In the genomic region with DNA sequence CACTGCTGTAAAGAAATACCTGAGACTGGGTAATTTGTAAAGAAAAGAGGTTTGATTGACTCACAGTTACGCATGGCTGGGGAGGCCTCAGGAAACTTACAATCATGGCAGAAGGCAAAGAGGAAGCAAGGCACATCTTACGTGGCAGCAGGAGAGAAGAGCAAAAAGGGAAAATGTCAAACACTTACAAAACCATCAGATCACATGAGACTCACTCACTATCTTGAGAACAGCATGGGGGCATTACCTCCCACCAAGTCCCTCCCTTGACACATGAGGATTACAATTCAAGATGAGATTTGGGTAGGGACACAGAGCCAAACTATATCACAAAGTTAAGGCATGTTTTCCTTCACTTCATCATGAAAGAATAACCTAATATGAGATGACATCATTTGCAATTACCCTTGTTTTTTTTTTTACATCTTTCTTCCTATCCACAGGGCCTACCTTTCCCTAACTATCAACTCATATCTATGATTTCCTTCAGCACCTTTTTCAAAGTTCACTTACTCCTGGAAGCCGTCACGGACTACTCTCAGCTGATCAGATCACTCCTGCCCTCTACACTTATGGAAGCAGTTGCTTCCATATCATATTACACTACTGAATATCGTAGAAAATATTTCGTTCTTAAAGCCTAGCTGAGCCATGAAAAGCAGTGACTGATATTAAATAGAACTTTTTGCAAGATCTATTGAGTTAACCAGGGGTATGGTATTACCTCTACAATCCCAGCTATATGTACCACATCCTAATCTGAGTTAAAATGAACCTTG, we compare ENCODE assay signal across 12 cellular contexts. TPM values are rescaled to one million over a fixed set of nuclear protein-coding genes. Genes with fewer than 3 reads are reported as not detected.
DNase-seq lines count a peak whose midpoint lies in the region; ATAC-seq, FAIRE-seq and TF ChIP-seq lines count a peak whose summit lies in the region.
"Had no signal": no experiment of that assay in that cellular context is flagged by ENCODE, and none has a peak within 500 bp of the region (broad histone marks: within the 10 kb centered on the region; RNA-seq: fewer than 3 reads in every experiment).

No MANE protein-coding gene starts in this region.

- no peaks in the 10 kb centered on the region for H3K9me3 Mint-ChIP-seq in nephron progenitor cell
- H3K9me3 Mint-ChIP-seq: activated CD4-positive, alpha-beta T cell treated with anti-CD3 and anti-CD28 coated beads, Interleukin-2, amount 10 ng/mL, durations not matched to agents 7 days and 5 days; activated naive CD8-positive, alpha-beta T cell treated with anti-CD3 and anti-CD28 coated beads, Interleukin-2, amount 10 ng/mL, durations not matched to agents 7 days and 5 days had no signal

- H3K9ac ChIP-seq in HepG2 (ENCODE audit: insufficient read depth, low read depth, low read length) = no peak overlapping the region

- no peak overlapping the region for H3K4me2 ChIP-seq in HepG2 (ENCODE audit: low read depth, low read length)

- no peak overlapping the region for H3K4me3 ChIP-seq in HepG2 (replicated peaks in 1 of 3; ENCODE audit: insufficient read depth in 1 of 3, low read depth in 2 of 3, low read length in 3 of 3)
- no peak overlapping the region for H3K4me3 ChIP-seq in right lobe of liver
- no peak overlapping the region for H3K4me3 ChIP-seq in uterus
- H3K4me3 ChIP-seq: breast epithelium, gastrocnemius medialis, HAP-1 had no signal

- no peak overlapping the region for H3K4me3 Mint-ChIP-seq in nephron progenitor cell
- H3K4me3 Mint-ChIP-seq: activated CD4-positive, alpha-beta T cell treated with anti-CD3 and anti-CD28 coated beads, Interleukin-2, amount 10 ng/mL, durations not matched to agents 7 days and 5 days; activated naive CD8-positive, alpha-beta T cell treated with anti-CD3 and anti-CD28 coated beads, Interleukin-2, amount 10 ng/mL, durations not matched to agents 7 days and 5 days had no signal

- H3K27ac Mint-ChIP-seq in nephron progenitor cell = no peak overlapping the region
- H3K27ac Mint-ChIP-seq: activated CD4-positive, alpha-beta T cell treated with anti-CD3 and anti-CD28 coated beads, Interleukin-2, amount 10 ng/mL, durations not matched to agents 7 days and 5 days; activated naive CD8-positive, alpha-beta T cell treated with anti-CD3 and anti-CD28 coated beads, Interleukin-2, amount 10 ng/mL, durations not matched to agents 7 days and 5 days had no signal

- TF ChIP-seq CTCF in HepG2 (CRISPR knock-in tag; IDR thresholded peaks at IDR 0.05) = no peak
- TF ChIP-seq CTCF in right lobe of liver (IDR thresholded peaks at IDR 0.05) = no peak
- no peak for TF ChIP-seq CTCF in uterus (IDR thresholded peaks at IDR 0.05)
- TF ChIP-seq CTCF in nephron progenitor cell (IDR thresholded peaks at IDR 0.05) = no peak

- H3K4me1 Mint-ChIP-seq in nephron progenitor cell = no peaks in the 10 kb centered on the region

- no TSS peak for BruUV-seq in HepG2 (replicated peaks; lab: Mats Ljungman, UMichigan)

- H2AFZ ChIP-seq in HepG2 (ENCODE audit: low read length) = no peak overlapping the region

- DNase-seq in HepG2 (ENCODE audit: low spot score) (no peak), right lobe of liver (no peak), MV-4-11 (lab: John Stamatoyannopoulos, UW) (peak; percentile 40), fibroblast of peridontal ligament (ENCODE audit: extremely low read depth) (peak; percentile 35), uterus (no peak), nephron progenitor cell (no peak)
- DNase-seq: activated CD4-positive, alpha-beta T cell treated with anti-CD3 and anti-CD28 coated beads, Interleukin-2, amount 10 ng/mL, durations not matched to agents 7 days and 5 days; activated naive CD8-positive, alpha-beta T cell treated with anti-CD3 and anti-CD28 coated beads, Interleukin-2, amount 10 ng/mL, durations not matched to agents 7 days and 5 days; gastrocnemius medialis had no signal

- no peaks in the 10 kb centered on the region for H3K36me3 ChIP-seq in HepG2 (replicated peaks in 1 of 2; ENCODE audit: control insufficient read depth in 1 of 2, insufficient read depth in 2 of 2, low read length in 2 of 2)
- H3K36me3 ChIP-seq in right lobe of liver = no peaks in the 10 kb centered on the region
- H3K36me3 ChIP-seq in uterus = no peaks in the 10 kb centered on the region
- H3K36me3 ChIP-seq: breast epithelium, gastrocnemius medialis, HAP-1 had no signal

- H4K20me1 ChIP-seq in HepG2 (ENCODE audit: insufficient read depth, low read length) = no peaks in the 10 kb centered on the region

- ATAC-seq in HepG2 (no peak), right lobe of liver (no peak), GM19452 (IDR thresholded peaks at IDR 0.05; ENCODE audit: unreplicated experiment) (no peak)

- POLR2A ChIA-PET in HepG2 (lab: Yijun Ruan, JAX) = interaction anchor here (1.1 kb wide), 2 partner anchors 211 to 280 kb away, joined by 3 to 5 read pairs; partner anchors contain the start of genes GABPB1 and USP8

- FAIRE-seq in HepG2 (lab: Jason Lieb, UNC) = no peak

- H3K36me3 Mint-ChIP-seq in nephron progenitor cell (ENCODE audit: low read depth) = no peaks in the 10 kb centered on the region

- H3K27me3 Mint-ChIP-seq in nephron progenitor cell (ENCODE audit: low read depth, poor library complexity) = peaks cover 4% of the 10 kb centered on the region
- H3K27me3 Mint-ChIP-seq: activated CD4-positive, alpha-beta T cell treated with anti-CD3 and anti-CD28 coated beads, Interleukin-2, amount 10 ng/mL, durations not matched to agents 7 days and 5 days; activated naive CD8-positive, alpha-beta T cell treated with anti-CD3 and anti-CD28 coated beads, Interleukin-2, amount 10 ng/mL, durations not matched to agents 7 days and 5 days had no signal

- no peaks in the 10 kb centered on the region for H3K27me3 ChIP-seq in HepG2 (ENCODE audit: control insufficient read depth in 1 of 2, insufficient read depth in 2 of 2, low read length in 2 of 2)
- H3K27me3 ChIP-seq in right lobe of liver = no peaks in the 10 kb centered on the region
- H3K27me3 ChIP-seq in uterus = no peaks in the 10 kb centered on the region
- H3K27me3 ChIP-seq: breast epithelium, gastrocnemius medialis had no signal

- no peaks in the 10 kb centered on the region for H3K9me3 ChIP-seq in HepG2 (ENCODE audit: low read length)
- H3K9me3 ChIP-seq in right lobe of liver = no peaks in the 10 kb centered on the region
- no peaks in the 10 kb centered on the region for H3K9me3 ChIP-seq in uterus
- H3K9me3 ChIP-seq: breast epithelium, gastrocnemius medialis, HAP-1 had no signal

- TF ChIP-seq RAD21 in HepG2 (CRISPR knock-in tag; IDR thresholded peaks at IDR 0.05) = no peak

- H3K4me1 ChIP-seq in HepG2 (ENCODE audit: insufficient read depth, low read length) = peaks cover 16% of the 10 kb centered on the region
- H3K4me1 ChIP-seq in right lobe of liver = peaks cover 0 to 15% (median 3%) of the 10 kb centered on the region in 4 donors
- peaks cover 0 to 4% of the 10 kb centered on the region in 2 donors for H3K4me1 ChIP-seq in uterus
- H3K4me1 ChIP-seq: breast epithelium, gastrocnemius medialis had no signal

- no peaks in the 10 kb centered on the region for H3K79me2 ChIP-seq in HepG2 (ENCODE audit: insufficient read depth, low read length)

- H3K27ac ChIP-seq in HepG2 (ENCODE audit: extremely low read length, insufficient read depth, low read length) = no peak overlapping the region
- no peak overlapping the region for H3K27ac ChIP-seq in right lobe of liver
- H3K27ac ChIP-seq in uterus = peak overlapping the region; percentile 26 to 31
- H3K27ac ChIP-seq: breast epithelium, gastrocnemius medialis had no signal

- in situ Hi-C loops in HepG2 (cut with HindIII; ENCODE audit: extremely low pct_ligation_motif_present, low pct_unique_long_range_greater_than_20kb) = loop anchor here (5.0 to 10.0 kb wide), 2 partner anchors 173 to 1280 kb away; no protein-coding TSS in a partner anchor

- no peak for TF ChIP-seq EP300 in HepG2 (IDR thresholded peaks at IDR 0.05; ENCODE audit: low read depth in 2 of 2, low read length in 2 of 2)
- TF ChIP-seq EP300 in HepG2 (CRISPR knock-in tag; IDR thresholded peaks at IDR 0.05; ENCODE audit: borderline replicate concordance) = no peak

- intact Hi-C loops in HepG2 (cut with micrococcal nuclease; ENCODE audit: unreplicated experiment) = loop anchor here (5.0 kb wide), 3 partner anchors 142 to 1282 kb away; no protein-coding TSS in a partner anchor
- intact Hi-C loops in right lobe of liver (cut with DNase I) = no loop called here
- intact Hi-C loops in uterus (cut with DNase I; ENCODE audit: low total_unique reads) = loop anchor here (5.0 kb wide), 1 partner anchor 912 kb away; no protein-coding TSS in a partner anchor

- no peak for TF ChIP-seq POLR2A in HepG2 (IDR thresholded peaks at IDR 0.05; ENCODE audit: insufficient read depth in 1 of 2, low read depth in 2 of 2, low read length in 2 of 2)
- TF ChIP-seq POLR2A in right lobe of liver (IDR thresholded peaks at IDR 0.05) = no peak
- no peak for TF ChIP-seq POLR2A in uterus (IDR thresholded peaks at IDR 0.05)

- 72% methylated on average over 6 of the region's 6 CpGs for WGBS in HepG2 (ENCODE audit: low lambda C conversion rate)
- WGBS in right lobe of liver (ENCODE audit: insufficient coverage, low coverage, low lambda C conversion rate, missing lambda C conversion rate) = 64% methylated on average over 6 of the region's 6 CpGs

- CTCF ChIA-PET in HepG2 (lab: Yijun Ruan, JAX; ENCODE audit: low intra/inter-chr PET ratio, low total read pairs) = interaction anchor here (1.3 to 1.9 kb wide), 2 partner anchors 268 to 1283 kb away, joined by 4 to 6 read pairs; no protein-coding TSS in a partner anchor

RNA-seq across cellular contexts. Expression of gene ATP8B4, which starts 25.5 kb away (rescaled TPM):
- total RNA-seq in HepG2 (2016; rRNA removed; fragmentation: Illumina TruSeq; extraction: Trizol) = 0.18 and 0.69 TPM in 2 replicates
- total RNA-seq in HepG2 (2016; cell fraction: cytosol; rRNA removed; fragmentation: Illumina TruSeq; extraction: Trizol; ENCODE audit: low read depth) = 0.44 and 0.81 TPM in 2 replicates
- total RNA-seq in HepG2 (2016; cell fraction: insoluble cytoplasmic fraction; rRNA removed; fragmentation: Illumina TruSeq; extraction: Trizol) = 0.34 and 1.0 TPM in 2 replicates
- 0.28 and 0.45 TPM in 2 replicates for total RNA-seq in HepG2 (2016; cell fraction: membrane; rRNA removed; fragmentation: Illumina TruSeq; extraction: Trizol)
- 1.9 and 2.8 TPM in 2 replicates for total RNA-seq in HepG2 (2016; cell fraction: nucleus; rRNA removed; fragmentation: Illumina TruSeq; extraction: Trizol)
- polyA plus RNA-seq in HepG2 (2011; rRNA removed) = 0.24 and 0.42 TPM in 2 replicates
- 0.04 and 0.07 TPM in 2 replicates for polyA plus RNA-seq in HepG2 (2011; cell fraction: cytosol; rRNA removed)
- polyA plus RNA-seq in HepG2 (2011; cell fraction: nucleus; rRNA removed) = 0.61 and 0.71 TPM in 2 replicates
- 0.47 and 0.58 TPM in 2 replicates for polyA plus RNA-seq in HepG2 (2012)
- 0.08 and 0.16 TPM in 2 replicates for polyA plus RNA-seq in HepG2 (2016; cell fraction: cytosol; fragmentation: Illumina TruSeq; extraction: Trizol; ENCODE audit: low read depth)
- 0.27 and 0.29 TPM in 2 replicates for polyA plus RNA-seq in HepG2 (2016; cell fraction: insoluble cytoplasmic fraction; fragmentation: Illumina TruSeq; extraction: Trizol; ENCODE audit: low read depth)
- 0.10 and 0.19 TPM in 2 replicates for polyA plus RNA-seq in HepG2 (2016; cell fraction: membrane; fragmentation: Illumina TruSeq; extraction: Trizol; ENCODE audit: low read depth)
- 1.00 and 1.2 TPM in 2 replicates for polyA plus RNA-seq in HepG2 (2016; cell fraction: nucleus; fragmentation: Illumina TruSeq; extraction: Trizol; ENCODE audit: insufficient read depth, low read depth)
- 0.36 and 21.5 TPM in 2 replicates for polyA minus RNA-seq in HepG2 (2011; rRNA and poly(A)+ RNA removed; ENCODE audit: low replicate concordance)
- polyA minus RNA-seq in HepG2 (2011; cell fraction: cytosol; rRNA and poly(A)+ RNA removed) = 0.79 TPM in 1 of 2 replicates, not detected in the other
- 2.0 and 2.4 TPM in 2 replicates for polyA minus RNA-seq in HepG2 (2011; cell fraction: nucleus; rRNA and poly(A)+ RNA removed)
- total RNA-seq in right lobe of liver = 10 to 100 TPM in 1 of 6 experiments, 1 to 10 TPM in 5; 4.5 to 10.1 (median 6.7) TPM
- total RNA-seq in uterus = 100 to 1,000 TPM in 2 of 4 donors, 10 to 100 TPM in 2; 34.9 to 124 (median 78.8) TPM

RNA-seq across cellular contexts. Expression of gene SLC27A2, which starts 37.5 kb away (rescaled TPM):
- total RNA-seq in HepG2 (2016; rRNA removed; fragmentation: Illumina TruSeq; extraction: Trizol) (12.3 and 23.4 TPM in 2 replicates), right lobe of liver (100 to 1,000 TPM in 5 of 6 experiments, 10 to 100 TPM in 1; 76.8 to 366 (median 172) TPM), uterus (1 to 10 TPM in 1 of 4 donors, under 1 TPM in 1, not detected in 2; 0.27 to 1.7 TPM)
- total RNA-seq in HepG2 (2016; cell fraction: cytosol; rRNA removed; fragmentation: Illumina TruSeq; extraction: Trizol; ENCODE audit: low read depth) = 3.2 TPM in 2 replicates
- total RNA-seq in HepG2 (2016; cell fraction: insoluble cytoplasmic fraction; rRNA removed; fragmentation: Illumina TruSeq; extraction: Trizol) = 12.5 and 24.4 TPM in 2 replicates
- 5.0 and 6.4 TPM in 2 replicates for total RNA-seq in HepG2 (2016; cell fraction: membrane; rRNA removed; fragmentation: Illumina TruSeq; extraction: Trizol)
- 19.3 and 23.5 TPM in 2 replicates for total RNA-seq in HepG2 (2016; cell fraction: nucleus; rRNA removed; fragmentation: Illumina TruSeq; extraction: Trizol)
- 14.6 and 16.0 TPM in 2 replicates for polyA plus RNA-seq in HepG2 (2011; rRNA removed)
- polyA plus RNA-seq in HepG2 (2011; cell fraction: cytosol; rRNA removed) = 10.0 and 13.4 TPM in 2 replicates
- polyA plus RNA-seq in HepG2 (2011; cell fraction: nucleus; rRNA removed) = 7.6 and 8.6 TPM in 2 replicates
- 25.5 and 34.1 TPM in 2 replicates for polyA plus RNA-seq in HepG2 (2012)
- polyA plus RNA-seq in HepG2 (2016; cell fraction: cytosol; fragmentation: Illumina TruSeq; extraction: Trizol; ENCODE audit: low read depth) = 2.2 and 2.8 TPM in 2 replicates
- polyA plus RNA-seq in HepG2 (2016; cell fraction: insoluble cytoplasmic fraction; fragmentation: Illumina TruSeq; extraction: Trizol; ENCODE audit: low read depth) = 10.7 and 11.3 TPM in 2 replicates
- 3.3 and 3.4 TPM in 2 replicates for polyA plus RNA-seq in HepG2 (2016; cell fraction: membrane; fragmentation: Illumina TruSeq; extraction: Trizol; ENCODE audit: low read depth)
- polyA plus RNA-seq in HepG2 (2016; cell fraction: nucleus; fragmentation: Illumina TruSeq; extraction: Trizol; ENCODE audit: insufficient read depth, low read depth) = 24.6 and 25.7 TPM in 2 replicates
- polyA minus RNA-seq in HepG2 (2011; rRNA and poly(A)+ RNA removed; ENCODE audit: low replicate concordance) = 33.1 and 391 TPM in 2 replicates
- polyA minus RNA-seq in HepG2 (2011; cell fraction: cytosol; rRNA and poly(A)+ RNA removed) = 18.9 and 21.0 TPM in 2 replicates
- polyA minus RNA-seq in HepG2 (2011; cell fraction: nucleus; rRNA and poly(A)+ RNA removed) = 14.8 and 15.7 TPM in 2 replicates

Comparison
In these comparisons a context has a peak if more than half of its experiments do, and no peak if none do; other contexts are left out.
1. intact Hi-C loops: an anchor here in HepG2 (5.0 kb wide) and uterus (5.0 kb wide); none called in right lobe of liver.
2. DNase-seq: peak in MV-4-11 (single experiment) and fibroblast of peridontal ligament (single experiment); none in HepG2 (single experiment), right lobe of liver (0 of 3), uterus (0 of 2) and nephron progenitor cell (single experiment).
3. H3K27ac ChIP-seq: peak in uterus (2 of 2); none in HepG2 (single experiment) and right lobe of liver (0 of 3).